In genomic region chr1:154869351-154870116, GRCh38 we compare ENCODE assay signal across 8 cellular contexts. TPM values are rescaled to one million over a fixed set of nuclear protein-coding genes. Genes with fewer than 3 reads are reported as not detected.
A peak's percentile ranks its signal among the peaks of the same experiment; 100 is the strongest.
DNase-seq lines count a peak whose midpoint lies in the region; ATAC-seq and TF ChIP-seq lines count a peak whose summit lies in the region.

No MANE protein-coding gene starts in this region.

- H3K27ac ChIP-seq in ACC112 (ENCODE audit: low read depth, low read length) (no peak overlapping the region), HUES48 (ENCODE audit: low read depth, low read length) (peak overlapping the region; percentile 61), mesodermal cell (ENCODE audit: low read depth, low read length, severe bottlenecking) (no peak overlapping the region)

- 79% methylated on average over 21 of the region's 26 CpGs for WGBS in mesodermal cell (ENCODE audit: insufficient coverage in 2 of 2), 2 experiments

- no peak overlapping the region for H3K9ac ChIP-seq in HUES48 (ENCODE audit: low read depth, low read length)

- peaks cover 25% of the 10 kb centered on the region for H3K4me1 ChIP-seq in ACC112 (ENCODE audit: control insufficient read depth, insufficient read depth, low read length, unreplicated experiment)
- H3K4me1 ChIP-seq in HUES48 (ENCODE audit: control insufficient read depth, insufficient read depth, low read length) = peaks cover 34% of the 10 kb centered on the region
- peaks cover 29% of the 10 kb centered on the region for H3K4me1 ChIP-seq in mesodermal cell (ENCODE audit: control insufficient read depth, insufficient read depth, low read length, poor library complexity, severe bottlenecking)

- H3K9me3 ChIP-seq in HUES48 (ENCODE audit: control insufficient read depth, insufficient read depth, low read length) (no peaks in the 10 kb centered on the region), mesodermal cell (ENCODE audit: control insufficient read depth, low read length) (no peaks in the 10 kb centered on the region)

- no peak for TF ChIP-seq CTCF in cardiac fibroblast (IDR thresholded peaks at IDR 0.05; ENCODE audit: low read depth, low read length)

- DNase-seq in cardiac fibroblast (ENCODE audit: low read depth in 2 of 2) (peak; percentile 34 to 50), HUDEP-2 (lab: John Stamatoyannopoulos, UW; ENCODE audit: unreplicated experiment in 76 of 76) (no peak), NCI-H1048 (lab: John Stamatoyannopoulos, UW) (no peak)
- no peak for DNase-seq in stimulated activated CD8-positive, alpha-beta memory T cell treated with anti-CD3 and anti-CD28 coated beads, Interleukin-4, amount 100 ng/mL, for 48 hours

- no peak overlapping the region for H2AFZ ChIP-seq in ACC112 (ENCODE audit: low read length, unreplicated experiment)

- peaks cover 18% of the 10 kb centered on the region for H3K27me3 ChIP-seq in ACC112 (ENCODE audit: insufficient read depth, low read length)
- H3K27me3 ChIP-seq in HUES48 (ENCODE audit: control insufficient read depth, insufficient read depth, low read length) = peaks cover 35% of the 10 kb centered on the region

- no peak for ATAC-seq in HG02840 (IDR thresholded peaks at IDR 0.05; ENCODE audit: low FRiP score, unreplicated experiment)

- no peaks in the 10 kb centered on the region for H3K36me3 ChIP-seq in ACC112 (ENCODE audit: insufficient read depth, low read length)
- no peaks in the 10 kb centered on the region for H3K36me3 ChIP-seq in HUES48 (ENCODE audit: control insufficient read depth, insufficient read depth, low read length)
- no peaks in the 10 kb centered on the region for H3K36me3 ChIP-seq in mesodermal cell (ENCODE audit: control insufficient read depth, insufficient read depth, low read length)

- H3K79me2 ChIP-seq in ACC112 (ENCODE audit: control insufficient read depth, insufficient read depth, low read length, unreplicated experiment) = no peaks in the 10 kb centered on the region

- H3K4me3 ChIP-seq in ACC112 (ENCODE audit: low read depth, low read length) = peak overlapping the region; percentile 76
- peak overlapping the region; percentile 50 for H3K4me3 ChIP-seq in HUES48 (ENCODE audit: low read depth, low read length)
- H3K4me3 ChIP-seq in cardiac fibroblast (replicated peaks in 1 of 2; ENCODE audit: low read depth in 2 of 2, low read length in 2 of 2) = peak overlapping the region in 1 of 2 donors; percentile 37
- H3K4me3 ChIP-seq in mesodermal cell (ENCODE audit: extremely low read depth, insufficient read depth, low read length, poor library complexity, severe bottlenecking) = peak overlapping the region; percentile 3

RNA-seq across cellular contexts. Expression of gene KCNN3, which starts 0.5 kb away (rescaled TPM):
- polyA plus RNA-seq in mesodermal cell (2013, experiment 1 of 2) = 1.6 TPM
- 1.6 TPM for polyA plus RNA-seq in mesodermal cell (2013, experiment 2 of 2)

Comparison
In these comparisons a context has a peak if more than half of its experiments do, and no peak if none do; other contexts are left out.
1. DNase-seq: peak in cardiac fibroblast (2 of 2); none in HUDEP-2 (0 of 76), NCI-H1048 (single experiment) and stimulated activated CD8-positive, alpha-beta memory T cell treated with anti-CD3 and anti-CD28 coated beads, Interleukin-4, amount 100 ng/mL, for 48 hours (single experiment).